8 cellular contexts compared by ENCODE assay signal in the genomic region with DNA sequence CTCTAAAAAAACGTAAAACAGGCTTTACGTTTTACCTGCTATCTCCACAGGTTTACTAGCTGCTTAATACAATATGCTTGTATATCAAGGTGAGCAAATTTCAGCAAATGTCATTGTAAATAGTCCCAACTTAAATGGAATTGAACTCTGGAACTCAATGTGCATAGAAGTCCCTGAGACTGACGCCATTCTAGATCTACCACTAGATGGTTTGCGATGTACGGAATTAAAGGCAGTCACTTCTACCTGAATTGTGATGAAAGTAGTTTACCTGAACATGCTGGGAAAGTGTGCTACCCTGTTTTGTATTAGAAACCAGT. TPM values are rescaled to one million over a fixed set of nuclear protein-coding genes. Genes with fewer than 3 reads are reported as not detected.
A peak's percentile ranks its signal among the peaks of the same experiment; 100 is the strongest.
DNase-seq lines count a peak whose midpoint lies in the region; ATAC-seq, FAIRE-seq and TF ChIP-seq lines count a peak whose summit lies in the region.

No MANE protein-coding gene starts in this region.

- ATAC-seq in DND-41 (ENCODE audit: insufficient read depth, low read depth) = no peak

- FAIRE-seq in HTR-8/SVneo (lab: Jason Lieb, UNC) = no peak

- TF ChIP-seq CTCF in DND-41 (IDR thresholded peaks at IDR 0.05; ENCODE audit: borderline replicate concordance, extremely low read depth, low read length, poor library complexity, severe bottlenecking) (peak; percentile 30), cardiac fibroblast (IDR thresholded peaks at IDR 0.05; ENCODE audit: low read depth, low read length) (no peak), uterus (IDR thresholded peaks at IDR 0.05) (no peak)

- H3K9ac ChIP-seq in DND-41 (ENCODE audit: low read depth, low read length) = peak overlapping the region; percentile 80

- no peak for DNase-seq in DND-41
- DNase-seq in NCI-H1105 treated with DMSO at 0.1 percent for 48 hours (lab: John Stamatoyannopoulos, UW) = peak; percentile 51
- DNase-seq in cardiac fibroblast (ENCODE audit: low read depth in 2 of 2) = peak; percentile 3 to 18
- peak; percentile 53 for DNase-seq in medulla oblongata (ENCODE audit: extremely low spot score)
- DNase-seq in uterus = no peak
- no peak for DNase-seq in stimulated activated CD8-positive, alpha-beta memory T cell treated with anti-CD3 and anti-CD28 coated beads, Interleukin-4, amount 100 ng/mL, for 48 hours
- no peak for DNase-seq in HTR-8/SVneo (ENCODE audit: insufficient read length, low spot score)
- no peak for DNase-seq in mucosa of gallbladder (ENCODE audit: low spot score)

- H3K79me2 ChIP-seq in DND-41 (ENCODE audit: insufficient read depth, low read length) = peaks cover 43% of the 10 kb centered on the region

- H3K27ac ChIP-seq in DND-41 (ENCODE audit: low read length) (peak overlapping the region; percentile 84), uterus (peak overlapping the region; percentile 95 to 98)

- peak overlapping the region; percentile 58 to 89; a peak in 3 of 4 replicates for H3K4me3 ChIP-seq in DND-41 (ENCODE audit: low read depth in 1 of 2, low read length in 2 of 2)
- H3K4me3 ChIP-seq in cardiac fibroblast (replicated peaks in 1 of 2; ENCODE audit: low read depth in 2 of 2, low read length in 2 of 2) = peak overlapping the region; percentile 89 to 91
- H3K4me3 ChIP-seq in uterus = peak overlapping the region; percentile 78 to 81

- no peaks in the 10 kb centered on the region; the same call in 1 of the 2 replicates for H3K36me3 ChIP-seq in DND-41 (ENCODE audit: insufficient read depth, low read length)
- H3K36me3 ChIP-seq in uterus = no peaks in the 10 kb centered on the region

- peak overlapping the region; percentile 91 for H2AFZ ChIP-seq in DND-41 (ENCODE audit: low read depth, low read length)

- peaks cover 37% of the 10 kb centered on the region for H3K4me1 ChIP-seq in DND-41 (ENCODE audit: insufficient read depth, low read length)
- H3K4me1 ChIP-seq in uterus = no peaks in the 10 kb centered on the region

- peak overlapping the region; percentile 77 for H3K4me2 ChIP-seq in DND-41 (ENCODE audit: insufficient read depth, low read length)

- intact Hi-C loops in uterus (cut with DNase I; ENCODE audit: low total_unique reads) = no loop called here

- no peaks in the 10 kb centered on the region for H3K9me3 ChIP-seq in DND-41 (ENCODE audit: insufficient read depth, low read length, severe bottlenecking)
- no peaks in the 10 kb centered on the region for H3K9me3 ChIP-seq in uterus

- TF ChIP-seq POLR2A in uterus (IDR thresholded peaks at IDR 0.05) = no peak

- H3K27me3 ChIP-seq in DND-41 (ENCODE audit: insufficient read depth, low read length, poor library complexity) = no peaks in the 10 kb centered on the region
- H3K27me3 ChIP-seq in uterus = no peaks in the 10 kb centered on the region

- H4K20me1 ChIP-seq in DND-41 (ENCODE audit: insufficient read depth, low read length) = no peaks in the 10 kb centered on the region

RNA-seq across cellular contexts. Expression of a gene that starts 0.8 kb away (rescaled TPM):
- total RNA-seq in uterus = 100 to 1,000 TPM in 2 of 4 donors, 10 to 100 TPM in 2; 26.9 to 222 (median 91.2) TPM
- total RNA-seq in mucosa of gallbladder = 52.3 TPM

Comparison
In these comparisons a context has a peak if more than half of its experiments do, and no peak if none do; other contexts are left out.
1. DNase-seq: peak in NCI-H1105 treated with DMSO at 0.1 percent for 48 hours (single experiment), cardiac fibroblast (2 of 2) and medulla oblongata (single experiment); none in DND-41 (single experiment), uterus (0 of 2), stimulated activated CD8-positive, alpha-beta memory T cell treated with anti-CD3 and anti-CD28 coated beads, Interleukin-4, amount 100 ng/mL, for 48 hours (single experiment), HTR-8/SVneo (single experiment) and mucosa of gallbladder (single experiment).
2. Peak in every context shown above with its lines, with median percentiles within 50 percentile points of each other: H3K4me3 ChIP-seq.